33 cellular contexts compared by ENCODE assay signal in the genomic region with DNA sequence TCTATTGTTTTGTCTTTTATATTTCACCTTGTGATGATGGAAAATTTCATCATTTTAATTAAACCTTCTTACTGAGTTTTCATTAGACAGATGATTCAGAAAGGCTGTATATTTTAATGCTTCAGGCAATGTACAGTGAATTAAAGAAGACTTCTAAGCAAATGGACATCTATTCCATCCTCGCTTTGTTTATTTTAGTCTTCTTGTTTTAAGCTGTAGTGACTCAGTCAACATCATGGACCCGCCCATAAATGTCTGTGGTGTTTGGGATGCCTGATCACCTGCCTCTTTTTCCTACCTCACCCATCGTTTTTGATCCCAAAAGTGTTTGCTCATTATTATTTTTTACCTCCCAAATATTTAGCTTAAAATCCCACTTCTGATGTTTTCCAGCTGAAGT. TPM values are rescaled to one million over a fixed set of nuclear protein-coding genes. Genes with fewer than 3 reads are reported as not detected.
"Had no signal": no experiment of that assay in that cellular context is flagged by ENCODE, and none has a peak within 500 bp of the region (broad histone marks: within the 10 kb centered on the region; RNA-seq: fewer than 3 reads in every experiment).

No MANE protein-coding gene starts in this region.

- H3K4me3 ChIP-seq: MG63, PC-9, SJSA1 had no signal

- H3K4me3 Mint-ChIP-seq: activated CD4-positive, alpha-beta T cell treated with anti-CD3 and anti-CD28 coated beads, Interleukin-2, amount 10 ng/mL, durations not matched to agents 24 days and 14 days; activated CD8-positive, alpha-beta T cell treated with anti-CD3 and anti-CD28 coated beads for 36 hours; activated naive CD4-positive, alpha-beta T cell treated with anti-CD3 and anti-CD28 coated beads, Interleukin-2, amount 10 ng/mL, durations not matched to agents 7 days and 5 days; activated naive CD8-positive, alpha-beta T cell; activated naive CD8-positive, alpha-beta T cell treated with anti-CD3 and anti-CD28 coated beads, Interleukin-2, amount 50 U/mL, for 24 hours; T-helper 1 cell treated with Interleukin-12 subunit alpha and Interleukin-12 subunit beta and Interleukin-4 antibody, amounts not matched to agents 30 μg/mL and 1 μg/mL, for 36 hours; T-helper 2 cell treated with Interferon-gamma antibody and Interleukin-4, amounts not matched to agents 5 μg/mL and 100 μg/mL, for 36 hours had no signal

- FAIRE-seq: RCC 7860, TTC549 had no signal

- H3K27me3 ChIP-seq: brain microvascular endothelial cell, MG63, SJSA1 had no signal

- H3K27ac Mint-ChIP-seq: activated CD4-positive, alpha-beta T cell treated with anti-CD3 and anti-CD28 coated beads, Interleukin-2, amount 10 ng/mL, durations not matched to agents 24 days and 14 days; activated CD8-positive, alpha-beta T cell treated with anti-CD3 and anti-CD28 coated beads for 36 hours; activated naive CD4-positive, alpha-beta T cell treated with anti-CD3 and anti-CD28 coated beads, Interleukin-2, amount 10 ng/mL, durations not matched to agents 7 days and 5 days; activated naive CD8-positive, alpha-beta T cell; activated naive CD8-positive, alpha-beta T cell treated with anti-CD3 and anti-CD28 coated beads, Interleukin-2, amount 50 U/mL, for 24 hours; T-helper 1 cell treated with Interleukin-12 subunit alpha and Interleukin-12 subunit beta and Interleukin-4 antibody, amounts not matched to agents 30 μg/mL and 1 μg/mL, for 36 hours; T-helper 2 cell treated with Interferon-gamma antibody and Interleukin-4, amounts not matched to agents 5 μg/mL and 100 μg/mL, for 36 hours had no signal

- H2AFZ ChIP-seq: PC-9 had no signal

- H3K4me2 ChIP-seq: PC-9, SK-N-SH had no signal

- H3K9me3 ChIP-seq: MG63, SJSA1, SK-N-SH had no signal

- H3K36me3 ChIP-seq: brain microvascular endothelial cell, MG63, SJSA1 had no signal

- H3K27me3 Mint-ChIP-seq: activated naive CD4-positive, alpha-beta T cell treated with anti-CD3 and anti-CD28 coated beads, Interleukin-2, amount 10 ng/mL, durations not matched to agents 7 days and 5 days; activated naive CD8-positive, alpha-beta T cell treated with anti-CD3 and anti-CD28 coated beads, Interleukin-2, amount 50 U/mL, for 24 hours had no signal

- H3K4me1 Mint-ChIP-seq: activated CD4-positive, alpha-beta T cell treated with anti-CD3 and anti-CD28 coated beads, Interleukin-2, amount 10 ng/mL, durations not matched to agents 24 days and 14 days; activated naive CD4-positive, alpha-beta T cell treated with anti-CD3 and anti-CD28 coated beads, Interleukin-2, amount 10 ng/mL, durations not matched to agents 7 days and 5 days; activated naive CD8-positive, alpha-beta T cell treated with anti-CD3 and anti-CD28 coated beads, Interleukin-2, amount 50 U/mL, for 24 hours had no signal

- H3K4me1 ChIP-seq: SJSA1 had no signal

- ATAC-seq: activated CD8-positive, alpha-beta T cell treated with anti-CD3 and anti-CD28 coated beads for 36 hours; activated naive CD8-positive, alpha-beta T cell treated with anti-CD3 and anti-CD28 coated beads, Interleukin-2, amount 50 U/mL, for 24 hours had no signal

- H3K36me3 Mint-ChIP-seq: activated naive CD4-positive, alpha-beta T cell treated with anti-CD3 and anti-CD28 coated beads, Interleukin-2, amount 10 ng/mL, durations not matched to agents 7 days and 5 days; activated naive CD8-positive, alpha-beta T cell had no signal

- DNase-seq: activated CD4-positive, alpha-beta T cell treated with anti-CD3 and anti-CD28 coated beads, Interleukin-2, amount 10 ng/mL, durations not matched to agents 24 days and 14 days; activated CD4-positive, alpha-beta T cell treated with anti-CD3 and anti-CD28 coated beads, Interleukin-2, amount 50 U/mL, for 4 hours; activated CD8-positive, alpha-beta T cell treated with anti-CD3 and anti-CD28 coated beads for 36 hours; activated effector memory CD4-positive, alpha-beta T cell treated with Interleukin-2 at 50 U/mL for 16 hours; activated naive CD4-positive, alpha-beta T cell treated with anti-CD3 and anti-CD28 coated beads, Interleukin-2, amount 10 ng/mL, durations not matched to agents 7 days and 5 days; activated naive CD8-positive, alpha-beta T cell treated with anti-CD3 and anti-CD28 coated beads, Interleukin-2, amount 50 U/mL, for 24 hours; activated T-cell treated with anti-CD3 and anti-CD28 coated beads for 4 hours; activated T-cell treated with anti-CD3 and anti-CD28 coated beads, Interleukin-2, amount 50 U/mL, for 48 hours; aorta; brain microvascular endothelial cell; Karpas-422; KBM-7; MG63; NCI-H1048; NCI-H1105 treated with DMSO at 0.1 percent for 48 hours; NCI-H1436 treated with DMSO at 0.1 percent for 48 hours; NCI-H1694 treated with DMSO at 0.1 percent for 48 hours; NCI-H2029; NCI-H345; NCI-H510A; NCI-H526; NCI-H748 treated with DMSO at 0.1 percent for 48 hours; NK-92 treated with Interleukin-12 subunit alpha and Interleukin-12 subunit beta, amount 100 ng/mL, for 24 hours; PC-9; SHP77; SK-N-SH had no signal

- H3K9me3 Mint-ChIP-seq: activated CD4-positive, alpha-beta T cell treated with anti-CD3 and anti-CD28 coated beads, Interleukin-2, amount 10 ng/mL, durations not matched to agents 24 days and 14 days; activated CD8-positive, alpha-beta T cell treated with anti-CD3 and anti-CD28 coated beads for 36 hours; activated naive CD4-positive, alpha-beta T cell treated with anti-CD3 and anti-CD28 coated beads, Interleukin-2, amount 10 ng/mL, durations not matched to agents 7 days and 5 days; activated naive CD8-positive, alpha-beta T cell treated with anti-CD3 and anti-CD28 coated beads, Interleukin-2, amount 50 U/mL, for 24 hours; T-helper 1 cell treated with Interleukin-12 subunit alpha and Interleukin-12 subunit beta and Interleukin-4 antibody, amounts not matched to agents 30 μg/mL and 1 μg/mL, for 36 hours; T-helper 2 cell treated with Interferon-gamma antibody and Interleukin-4, amounts not matched to agents 5 μg/mL and 100 μg/mL, for 36 hours had no signal

- H3K27ac ChIP-seq: brain microvascular endothelial cell, PC-9, SJSA1 had no signal

- H3K9ac ChIP-seq: SK-N-SH had no signal

RNA-seq across cellular contexts. Expression of a gene that starts 43.1 kb away (rescaled TPM):
- total RNA-seq: activated CD4-positive, alpha-beta T cell treated with anti-CD3 and anti-CD28 coated beads, Interleukin-2, amount 10 ng/mL, durations not matched to agents 24 days and 14 days; activated CD8-positive, alpha-beta memory T cell treated with anti-CD3 and anti-CD28 coated beads for 36 hours; activated CD8-positive, alpha-beta T cell treated with anti-CD3 and anti-CD28 coated beads for 36 hours; SJSA1 had no signal
- polyA plus RNA-seq: SK-N-SH had no signal
